8 cellular contexts compared by ENCODE assay signal in genomic region chr2:107266555-107266954, GRCh38.
"Had no signal": no experiment of that assay in that cellular context is flagged by ENCODE, and none has a peak within 500 bp of the region (broad histone marks: within the 10 kb centered on the region; RNA-seq: fewer than 3 reads in every experiment).

No MANE protein-coding gene starts in this region.

- H2AFZ ChIP-seq: GM23248 had no signal

- H3K9me3 ChIP-seq: HAP-1 had no signal

- H3K9ac ChIP-seq: GM23248 had no signal

- H3K36me3 ChIP-seq: HAP-1 had no signal

- H3K4me1 ChIP-seq: HAP-1 had no signal

- DNase-seq: GM23248, GOT3, H7, HFFc6, IMR-90 had no signal

- H3K27ac ChIP-seq: GM23248, HL-60 had no signal

- H3K4me3 ChIP-seq: GM23248, HAP-1, K562 had no signal
